In genomic region chr2:26269571-26270170, GRCh38 we compare ENCODE assay signal across 17 cellular contexts. TPM values are rescaled to one million over a fixed set of nuclear protein-coding genes. Genes with fewer than 3 reads are reported as not detected.
A peak's percentile ranks its signal among the peaks of the same experiment; 100 is the strongest.
DNase-seq lines count a peak whose midpoint lies in the region; ATAC-seq, FAIRE-seq and TF ChIP-seq lines count a peak whose summit lies in the region.
"Had no signal": no experiment of that assay in that cellular context is flagged by ENCODE, and none has a peak within 500 bp of the region (broad histone marks: within the 10 kb centered on the region; RNA-seq: fewer than 3 reads in every experiment).

No MANE protein-coding gene starts in this region.

- DNase-seq in Ammon's horn (ENCODE audit: low spot score) (peak; percentile 16), H54 (ENCODE audit: insufficient read length, low spot score) (no peak), SK-MEL-5 (ENCODE audit: low read depth, low spot score) (peak; percentile 67), foreskin keratinocyte (peak; percentile 73 to 82), epidermal melanocyte (ENCODE audit: insufficient read length, low spot score) (no peak)
- DNase-seq in activated CD4-positive, CD25-positive, alpha-beta regulatory T cell (lab: John Stamatoyannopoulos, UW) = no peak
- DNase-seq: DND-41; midbrain; MM.1S; NCI-H2227 treated with DMSO at 0.1 percent for 48 hours; SHP77; stimulated activated CD4-positive, alpha-beta T cell treated with anti-CD3 and anti-CD28 coated beads, Interleukin-2, amount 100 ng/mL, for 24 hours had no signal

- peak overlapping the region; percentile 13 for H3K27ac ChIP-seq in foreskin keratinocyte
- H3K27ac ChIP-seq: HL-60 had no signal

- H3K27me3 ChIP-seq in foreskin keratinocyte = no peaks in the 10 kb centered on the region

- TF ChIP-seq POLR2A in H54 (IDR thresholded peaks at IDR 0.05; ENCODE audit: low read depth, low read length) = no peak
- TF ChIP-seq POLR2A in GM18505 (IDR thresholded peaks at IDR 0.05; ENCODE audit: borderline replicate concordance, extremely low read depth, insufficient read depth, insufficient read length) = no peak

- peak; percentile 6 for FAIRE-seq in H54 (lab: Jason Lieb, UNC)
- FAIRE-seq: endometrium had no signal

- in situ Hi-C loops in SK-MEL-5 (cut with HindIII; ENCODE audit: low pct_unique_long_range_greater_than_20kb, low sequenced_read_pairs) = no loop called here

- ATAC-seq in foreskin keratinocyte = peak; percentile 57
- ATAC-seq in GM18505 (IDR thresholded peaks at IDR 0.05; ENCODE audit: unreplicated experiment) = no peak
- no peak for ATAC-seq in HG03342 (IDR thresholded peaks at IDR 0.05; ENCODE audit: unreplicated experiment)
- ATAC-seq: stimulated activated effector memory CD8-positive, alpha-beta T cell treated with anti-CD3 and anti-CD28 coated beads, Interleukin-12 subunit alpha, Interleukin-12 subunit beta, amount 100 ng/mL, for 72 hours had no signal

- H3K4me1 ChIP-seq in foreskin keratinocyte = peaks cover 22% of the 10 kb centered on the region

- TF ChIP-seq CTCF in foreskin keratinocyte (conservative IDR thresholded peaks at IDR 0.05) = no peak

RNA-seq across cellular contexts. Expression of gene HADHB, which starts 24.9 kb away (rescaled TPM):
- total RNA-seq in SK-MEL-5 (2014; rRNA removed; shearing (Covaris generic)) = 219 and 229 TPM in 2 replicates
- polyA plus RNA-seq in SK-MEL-5 (2015; cell fraction: cytosol; rRNA removed) = 146 and 169 TPM in 2 replicates
- 116 and 142 TPM in 2 replicates for polyA plus RNA-seq in SK-MEL-5 (2015; cell fraction: nucleus; rRNA removed)
- total RNA-seq in foreskin keratinocyte = 68.9 and 74.9 TPM in 2 replicates
- 56.1 and 63.2 TPM in 2 replicates for polyA plus RNA-seq in foreskin keratinocyte

RNA-seq across cellular contexts. Expression of gene HADHA, which starts 25.2 kb away (rescaled TPM):
- total RNA-seq in SK-MEL-5 (2014; rRNA removed; shearing (Covaris generic)) = 360 and 366 TPM in 2 replicates
- 188 and 224 TPM in 2 replicates for polyA plus RNA-seq in SK-MEL-5 (2015; cell fraction: cytosol; rRNA removed)
- 106 TPM in 2 replicates for polyA plus RNA-seq in SK-MEL-5 (2015; cell fraction: nucleus; rRNA removed)
- 130 and 143 TPM in 2 replicates for total RNA-seq in foreskin keratinocyte
- 108 and 126 TPM in 2 replicates for polyA plus RNA-seq in foreskin keratinocyte

Comparison
In these comparisons a context has a peak if more than half of its experiments do, and no peak if none do; other contexts are left out.
1. DNase-seq: peak in Ammon's horn (single experiment), SK-MEL-5 (single experiment) and foreskin keratinocyte (2 of 2); none in H54 (single experiment), epidermal melanocyte (single experiment) and activated CD4-positive, CD25-positive, alpha-beta regulatory T cell (0 of 4).